ENCODE assay signal across 21 cellular contexts in genomic region chr10:63683223-63683622, GRCh38.
"Had no signal": no experiment of that assay in that cellular context is flagged by ENCODE, and none has a peak within 500 bp of the region (broad histone marks: within the 10 kb centered on the region; RNA-seq: fewer than 3 reads in every experiment).

No MANE protein-coding gene starts in this region.

- H3K27me3 ChIP-seq: body of pancreas, cardiac muscle cell, hepatocyte, upper lobe of left lung had no signal

- H3K27ac Mint-ChIP-seq: activated CD4-positive, alpha-beta memory T cell treated with anti-CD3 and anti-CD28 coated beads for 36 hours; activated naive CD8-positive, alpha-beta T cell treated with anti-CD3 and anti-CD28 coated beads, Interleukin-2, amount 50 U/mL, for 24 hours; dendritic cell treated with granulocyte-macrophage colony-stimulating factor and Interleukin-4, amounts not matched to agents 40 ng/mL and 50 ng/mL, for 4 days; immature natural killer cell; naive B cell had no signal

- H3K27ac ChIP-seq: body of pancreas, cardiac muscle cell, thoracic aorta, upper lobe of left lung had no signal

- H3K4me1 Mint-ChIP-seq: neural crest cell had no signal

- H3K27me3 Mint-ChIP-seq: dendritic cell treated with granulocyte-macrophage colony-stimulating factor and Interleukin-4, amounts not matched to agents 40 ng/mL and 50 ng/mL, for 4 days had no signal

- H3K9me3 Mint-ChIP-seq: activated CD4-positive, alpha-beta memory T cell treated with anti-CD3 and anti-CD28 coated beads for 36 hours; activated naive CD8-positive, alpha-beta T cell treated with anti-CD3 and anti-CD28 coated beads, Interleukin-2, amount 50 U/mL, for 24 hours; dendritic cell treated with granulocyte-macrophage colony-stimulating factor and Interleukin-4, amounts not matched to agents 40 ng/mL and 50 ng/mL, for 4 days; neural crest cell had no signal

- ATAC-seq: activated naive CD8-positive, alpha-beta T cell treated with anti-CD3 and anti-CD28 coated beads, Interleukin-2, amount 50 U/mL, for 24 hours; body of pancreas; left lobe of liver had no signal

- H3K36me3 Mint-ChIP-seq: activated CD4-positive, alpha-beta memory T cell treated with anti-CD3 and anti-CD28 coated beads for 36 hours; immature natural killer cell; naive B cell had no signal

- H3K4me1 ChIP-seq: body of pancreas, prostate gland, upper lobe of left lung had no signal

- DNase-seq: activated CD4-positive, alpha-beta memory T cell treated with anti-CD3 and anti-CD28 coated beads for 36 hours; activated gamma-delta T cell; activated naive CD4-positive, alpha-beta T cell treated with anti-CD3 and anti-CD28 coated beads, Interleukin-2, amount 50 U/mL, for 16 hours; activated naive CD8-positive, alpha-beta T cell treated with anti-CD3 and anti-CD28 coated beads, Interleukin-2, amount 50 U/mL, for 24 hours; anterior cingulate cortex; body of pancreas; effector CD4-positive, alpha-beta T cell; glutamatergic neuron; immature natural killer cell; naive B cell; stimulated activated CD4-positive, alpha-beta T cell treated with anti-CD3 and anti-CD28 coated beads, Interleukin-2, amount 100 ng/mL, for 48 hours; stimulated activated CD8-positive, alpha-beta memory T cell treated with anti-CD3 and anti-CD28 coated beads, Interleukin-4, amount 100 ng/mL, for 48 hours; stimulated activated naive CD4-positive, alpha-beta T cell treated with Interleukin-2 at 50 U/mL for 16 hours; upper lobe of left lung had no signal

- H3K4me3 Mint-ChIP-seq: activated CD4-positive, alpha-beta memory T cell treated with anti-CD3 and anti-CD28 coated beads for 36 hours; activated naive CD8-positive, alpha-beta T cell treated with anti-CD3 and anti-CD28 coated beads, Interleukin-2, amount 50 U/mL, for 24 hours; dendritic cell treated with granulocyte-macrophage colony-stimulating factor and Interleukin-4, amounts not matched to agents 40 ng/mL and 50 ng/mL, for 4 days; immature natural killer cell; naive B cell; neural crest cell had no signal
